24 cellular contexts compared by ENCODE assay signal in genomic region chr2:137800386-137800785, GRCh38.
"Had no signal": no experiment of that assay in that cellular context is flagged by ENCODE, and none has a peak within 500 bp of the region (broad histone marks: within the 10 kb centered on the region; RNA-seq: fewer than 3 reads in every experiment).

No MANE protein-coding gene starts in this region.

- H3K4me3 Mint-ChIP-seq: endodermal cell; naive B cell; nephron; stimulated activated memory B cell treated with anti-CD40 and anti-IgM and Interleukin-4, amounts not matched to agents 10 μg/mL and 1 μg/mL and 100 μg/mL, for 72 hours; stimulated activated naive CD8-positive, alpha-beta T cell treated with anti-CD3 and anti-CD28 coated beads, Interleukin-15, Interleukin-2, amounts not matched to agents 100 ng/mL and 50 ng/mL, for 24 hours had no signal

- H3K4me1 Mint-ChIP-seq: endodermal cell; naive B cell; stimulated activated memory B cell treated with anti-CD40 and anti-IgM and Interleukin-4, amounts not matched to agents 10 μg/mL and 1 μg/mL and 100 μg/mL, for 72 hours had no signal

- H3K36me3 Mint-ChIP-seq: naive B cell; stimulated activated memory B cell treated with anti-CD40 and anti-IgM and Interleukin-4, amounts not matched to agents 10 μg/mL and 1 μg/mL and 100 μg/mL, for 72 hours had no signal

- H3K4me3 ChIP-seq: coronary artery, hepatocyte, pancreas, testis, tibial nerve, upper lobe of right lung had no signal

- H3K4me2 ChIP-seq: hepatocyte had no signal

- DNase-seq: effector CD4-positive, alpha-beta T cell; endodermal cell; foreskin melanocyte; head of caudate nucleus; kidney; left cardiac atrium; left ventricle myocardium superior; mesendoderm; naive B cell; occipital lobe; pancreas; right cardiac atrium; stimulated activated CD4-positive, alpha-beta T cell treated with anti-CD3 and anti-CD28 coated beads, Interleukin-15, amount 100 ng/mL, for 24 hours; stimulated activated CD4-positive, alpha-beta T cell treated with anti-CD3 and anti-CD28 coated beads, Interleukin-1b, Interleukin-23, amount 100 ng/mL, for 48 hours; stimulated activated CD4-positive, alpha-beta T cell treated with anti-CD3 and anti-CD28 coated beads, Interleukin-4, amount 100 ng/mL, for 24 hours; testis; upper lobe of right lung had no signal

- H3K27ac ChIP-seq: coronary artery, hepatocyte, pancreas, testis, upper lobe of right lung had no signal

- H3K4me1 ChIP-seq: pancreas, testis, upper lobe of right lung had no signal

- H2AFZ ChIP-seq: hepatocyte had no signal

- ATAC-seq: left ventricle myocardium superior; right cardiac atrium; stimulated activated memory B cell treated with anti-CD40 and anti-IgM and Interleukin-4, amounts not matched to agents 10 μg/mL and 1 μg/mL and 100 μg/mL, for 72 hours; upper lobe of right lung had no signal

- H3K79me2 ChIP-seq: hepatocyte had no signal

- H3K36me3 ChIP-seq: pancreas, tibial nerve, upper lobe of right lung had no signal

- H3K27me3 ChIP-seq: hepatocyte, pancreas, testis, tibial nerve, upper lobe of right lung had no signal

- H3K9me3 ChIP-seq: pancreas, testis, upper lobe of right lung had no signal

- H3K27ac Mint-ChIP-seq: endodermal cell; naive B cell; progenitor cell of endocrine pancreas; stimulated activated memory B cell treated with anti-CD40 and anti-IgM and Interleukin-4, amounts not matched to agents 10 μg/mL and 1 μg/mL and 100 μg/mL, for 72 hours; stimulated activated naive CD8-positive, alpha-beta T cell treated with anti-CD3 and anti-CD28 coated beads, Interleukin-15, Interleukin-2, amounts not matched to agents 100 ng/mL and 50 ng/mL, for 24 hours had no signal

- H3K27me3 Mint-ChIP-seq: naive B cell; progenitor cell of endocrine pancreas; stimulated activated memory B cell treated with anti-CD40 and anti-IgM and Interleukin-4, amounts not matched to agents 10 μg/mL and 1 μg/mL and 100 μg/mL, for 72 hours; stimulated activated naive CD8-positive, alpha-beta T cell treated with anti-CD3 and anti-CD28 coated beads, Interleukin-15, Interleukin-2, amounts not matched to agents 100 ng/mL and 50 ng/mL, for 24 hours had no signal
